8 cellular contexts compared by ENCODE assay signal in the genomic region with DNA sequence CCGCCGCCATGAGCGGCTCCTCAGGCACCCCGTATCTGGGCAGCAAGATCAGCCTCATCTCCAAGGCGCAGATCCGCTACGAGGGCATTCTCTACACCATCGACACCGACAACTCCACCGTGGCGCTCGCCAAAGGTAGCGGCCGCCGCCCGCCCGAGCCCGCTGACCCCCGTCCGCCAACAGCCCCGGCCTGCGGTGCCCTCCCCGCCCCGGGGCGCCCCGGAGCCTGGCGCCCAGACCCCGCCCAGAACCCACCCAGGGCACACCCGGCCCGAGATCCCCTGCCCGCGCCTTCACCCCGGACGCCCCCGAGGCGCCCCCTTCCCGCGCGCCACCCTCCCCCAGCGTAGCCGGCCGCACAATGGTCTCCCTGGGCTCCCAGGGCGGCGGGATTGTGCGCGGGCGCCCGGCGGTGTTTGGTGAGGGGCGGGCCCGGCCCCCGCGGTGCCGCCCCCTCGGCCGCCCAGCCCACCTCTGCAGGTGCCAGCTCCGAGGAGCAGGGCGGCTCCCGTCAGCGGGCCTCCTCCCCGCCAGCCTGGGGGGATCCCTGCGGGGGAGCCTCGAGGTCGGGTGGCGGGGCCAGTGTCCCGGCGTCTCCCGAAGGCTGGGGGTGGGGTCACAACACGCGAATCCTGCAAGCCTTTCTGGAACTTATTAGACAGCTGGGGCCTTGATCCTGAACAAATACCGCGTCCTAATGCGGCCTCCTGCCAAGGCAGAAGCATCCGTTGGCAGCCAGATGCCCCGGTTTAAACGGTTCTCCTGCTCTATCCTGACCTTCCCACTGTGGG. TPM values are rescaled to one million over a fixed set of nuclear protein-coding genes. Genes with fewer than 3 reads are reported as not detected.
DNase-seq lines count a peak whose midpoint lies in the region; ATAC-seq and TF ChIP-seq lines count a peak whose summit lies in the region.

No MANE protein-coding gene starts in this region.

- H3K4me3 ChIP-seq in GM08714 (ENCODE audit: low read length) = peak overlapping the region; percentile 79
- peak overlapping the region; percentile 72 to 85 for H3K4me3 ChIP-seq in duodenal mucosa (ENCODE audit: low read depth in 1 of 2, low read length in 2 of 2)
- peak overlapping the region; percentile 73 for H3K4me3 ChIP-seq in mononuclear cell (ENCODE audit: low read length)
- peak overlapping the region; percentile 61 to 96 (median 74) for H3K4me3 ChIP-seq in transverse colon

- intact Hi-C loops in transverse colon (cut with DNase I; ENCODE audit: low total_unique reads) = loop anchor here (5.0 kb wide), 1 partner anchor 56 kb away; a partner anchor contains a TSS

- H3K27me3 ChIP-seq in duodenal mucosa (ENCODE audit: control insufficient read depth in 1 of 2, insufficient read depth in 2 of 2, low read length in 2 of 2) (peaks cover 0 to 3% of the 10 kb centered on the region in 2 donors), mononuclear cell (ENCODE audit: insufficient read depth, low read length) (no peaks in the 10 kb centered on the region), transverse colon (no peaks in the 10 kb centered on the region)

- H3K27ac ChIP-seq in VCaP (peak overlapping the region; percentile 97), duodenal mucosa (ENCODE audit: low read depth, low read length) (peak overlapping the region; percentile 68), transverse colon (peak overlapping the region; percentile 80 to 97 (median 93))

- in situ Hi-C loops in transverse colon (cut with MboI; ENCODE audit: low pct_ligation_motif_present in 1 of 4, low pct_unique_long_range_greater_than_20kb in 1 of 4, low sequenced_read_pairs in 3 of 4) = loop anchor here in 2 of 4 donors (10.0 kb wide), 1 partner anchor 58 kb away; a partner anchor contains a TSS

- H3K9me3 ChIP-seq in duodenal mucosa (ENCODE audit: control insufficient read depth in 1 of 2, low read length in 2 of 2) (no peaks in the 10 kb centered on the region), mononuclear cell (ENCODE audit: low read depth, low read length) (no peaks in the 10 kb centered on the region), transverse colon (no peaks in the 10 kb centered on the region)

- ATAC-seq in GM21619 (IDR thresholded peaks at IDR 0.05; ENCODE audit: unreplicated experiment) = peak; percentile 14

- TF ChIP-seq POLR2A in transverse colon (IDR thresholded peaks at IDR 0.05) = no peak

- H3K36me3 ChIP-seq in duodenal mucosa (ENCODE audit: control insufficient read depth in 1 of 2, insufficient read depth in 2 of 2, low read length in 2 of 2) (peaks cover 18 to 34% of the 10 kb centered on the region in 2 donors), transverse colon (peaks cover 0 to 26% (median 4%) of the 10 kb centered on the region in 4 donors)

- 2% methylated on average over 26 of the region's 76 CpGs; no CpG with 5 or more reads in 1 of the 2 donors for WGBS in transverse colon (ENCODE audit: low coverage in 1 of 2), 2 donors

- peak overlapping the region; percentile 33 to 55 for H3K9ac ChIP-seq in duodenal mucosa (ENCODE audit: low read depth in 1 of 2, low read length in 2 of 2)

- no peak for TF ChIP-seq EP300 in transverse colon (IDR thresholded peaks at IDR 0.05; ENCODE audit: low read depth)

- TF ChIP-seq CTCF in VCaP (conservative IDR thresholded peaks at IDR 0.05) (no peak; the same call in 1 of the 2 replicates), transverse colon (IDR thresholded peaks at IDR 0.05) (no peak)

- DNase-seq in LHCN-M2 (ENCODE audit: low read depth) (peak; percentile 42), transverse colon (peak; percentile 64), SKM-1 (lab: John Stamatoyannopoulos, UW; ENCODE audit: unreplicated experiment) (no peak)

- peaks cover 33 to 46% of the 10 kb centered on the region in 2 donors for H3K4me1 ChIP-seq in duodenal mucosa (ENCODE audit: control insufficient read depth in 1 of 2, insufficient read depth in 2 of 2, low read length in 2 of 2)
- peaks cover 28% of the 10 kb centered on the region for H3K4me1 ChIP-seq in mononuclear cell (ENCODE audit: insufficient read depth, low read length)
- peaks cover 11 to 25% (median 23%) of the 10 kb centered on the region in 4 donors for H3K4me1 ChIP-seq in transverse colon

RNA-seq across cellular contexts. Expression of a gene that starts 0.6 kb away (rescaled TPM):
- 55.9 and 61.1 TPM in 2 replicates for total RNA-seq in LHCN-M2 (2014; rRNA removed)
- polyA plus RNA-seq in LHCN-M2 (2012) = 34.7 TPM
- total RNA-seq in mononuclear cell = 17.8 TPM
- 10 to 100 TPM; 22.1 to 45.3 (median 35.6) TPM for total RNA-seq in transverse colon

RNA-seq across cellular contexts. Expression of a gene that starts 20.3 kb away (rescaled TPM):
- 503 and 618 TPM in 2 replicates for total RNA-seq in LHCN-M2 (2014; rRNA removed)
- polyA plus RNA-seq in LHCN-M2 (2012) = 476 TPM
- 118 TPM for total RNA-seq in mononuclear cell
- total RNA-seq in transverse colon = 100 to 1,000 TPM; 154 to 241 (median 234) TPM

RNA-seq across cellular contexts. Expression of a gene that starts 20.7 kb away (rescaled TPM):
- total RNA-seq in LHCN-M2 (2014; rRNA removed) (14.3 and 18.0 TPM in 2 replicates), mononuclear cell (6.3 TPM), transverse colon (10 to 100 TPM; 14.7 to 23.2 (median 22.1) TPM)
- polyA plus RNA-seq in LHCN-M2 (2012) = 3.6 TPM

RNA-seq across cellular contexts. Expression of a gene that starts 57.2 kb away (rescaled TPM):
- total RNA-seq in LHCN-M2 (2014; rRNA removed) (4.4 and 16.1 TPM in 2 replicates), mononuclear cell (7.7 TPM), transverse colon (10 to 100 TPM; 18.9 to 39.5 (median 24.3) TPM)
- polyA plus RNA-seq in LHCN-M2 (2012) = 3.4 TPM

RNA-seq across cellular contexts. Expression of a gene that starts 60.0 kb away (rescaled TPM):
- total RNA-seq in LHCN-M2 (2014; rRNA removed) (20.2 and 27.7 TPM in 2 replicates), mononuclear cell (3.1 TPM), transverse colon (10 to 100 TPM in 3 of 4 donors, 1 to 10 TPM in 1; 9.8 to 58.0 (median 23.1) TPM)
- 26.7 TPM for polyA plus RNA-seq in LHCN-M2 (2012)
